Comparison of ENCODE assay signal across 1 cellular context in the genomic region with DNA sequence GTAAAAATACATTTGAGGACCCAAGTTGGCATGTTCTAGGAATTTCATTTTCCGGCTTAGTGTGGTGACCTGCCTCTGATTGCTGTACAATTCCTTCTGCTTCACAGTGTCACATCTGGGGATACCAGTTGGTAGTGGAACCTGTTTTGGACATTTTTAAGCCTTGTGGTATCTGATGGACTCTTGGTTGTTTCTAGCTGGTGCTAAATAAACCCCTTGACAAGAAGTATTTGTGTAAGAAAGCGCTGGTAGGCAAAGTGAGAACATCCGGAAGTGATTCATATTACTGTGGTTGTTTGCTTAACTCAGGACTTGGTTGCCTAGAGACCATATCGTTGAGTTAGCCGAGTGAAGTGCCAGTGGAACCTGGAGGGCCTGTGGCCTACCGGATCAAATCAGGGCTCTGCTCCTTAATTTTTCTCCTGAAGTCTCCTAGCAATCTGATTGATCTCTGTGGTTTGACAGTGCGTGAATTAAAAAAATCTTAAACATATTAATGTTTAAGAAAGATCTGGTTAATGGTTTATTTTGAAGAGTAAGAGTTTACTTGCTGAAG.
TF ChIP-seq lines count a peak whose summit lies in the region.

No MANE protein-coding gene starts in this region.

TF ChIP-seq in H1, 55 proteins besides CTCF, POLR2A, EP300 and RAD21:
- peak; percentile 47; the same call in 1 of the 2 replicates for TF ChIP-seq SP1 (IDR thresholded peaks at IDR 0.05; ENCODE audit: low read depth, low read length)
- TF ChIP-seq TAF1 (IDR thresholded peaks at IDR 0.05; ENCODE audit: low read depth, low read length): peak; percentile 55; the same call in 1 of the 2 replicates
- no peak for TF ChIP-seq GABPA (IDR thresholded peaks at IDR 0.05; ENCODE audit: borderline replicate concordance, insufficient read depth, low read length)
- TF ChIP-seq JUND (IDR thresholded peaks at IDR 0.05; ENCODE audit: low read length): peak; percentile 88
- TF ChIP-seq, protein P1, sequence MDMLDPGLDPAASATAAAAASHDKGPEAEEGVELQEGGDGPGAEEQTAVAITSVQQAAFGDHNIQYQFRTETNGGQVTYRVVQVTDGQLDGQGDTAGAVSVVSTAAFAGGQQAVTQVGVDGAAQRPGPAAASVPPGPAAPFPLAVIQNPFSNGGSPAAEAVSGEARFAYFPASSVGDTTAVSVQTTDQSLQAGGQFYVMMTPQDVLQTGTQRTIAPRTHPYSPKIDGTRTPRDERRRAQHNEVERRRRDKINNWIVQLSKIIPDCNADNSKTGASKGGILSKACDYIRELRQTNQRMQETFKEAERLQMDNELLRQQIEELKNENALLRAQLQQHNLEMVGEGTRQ (IDR thresholded peaks at IDR 0.05; ENCODE audit: low read length): no peak
- TF ChIP-seq JUN (IDR thresholded peaks at IDR 0.05; ENCODE audit: low read depth, low read length): peak; percentile 76
- no peak for TF ChIP-seq KDM5A (IDR thresholded peaks at IDR 0.05; ENCODE audit: low read length)
- no peak for TF ChIP-seq SP4 (IDR thresholded peaks at IDR 0.05; ENCODE audit: low read length)
- no peak for TF ChIP-seq SAP30 (IDR thresholded peaks at IDR 0.05; ENCODE audit: insufficient read depth, insufficient replicate concordance, low read length)
